ENCODE assay signal across 1 cellular context in the genomic region with DNA sequence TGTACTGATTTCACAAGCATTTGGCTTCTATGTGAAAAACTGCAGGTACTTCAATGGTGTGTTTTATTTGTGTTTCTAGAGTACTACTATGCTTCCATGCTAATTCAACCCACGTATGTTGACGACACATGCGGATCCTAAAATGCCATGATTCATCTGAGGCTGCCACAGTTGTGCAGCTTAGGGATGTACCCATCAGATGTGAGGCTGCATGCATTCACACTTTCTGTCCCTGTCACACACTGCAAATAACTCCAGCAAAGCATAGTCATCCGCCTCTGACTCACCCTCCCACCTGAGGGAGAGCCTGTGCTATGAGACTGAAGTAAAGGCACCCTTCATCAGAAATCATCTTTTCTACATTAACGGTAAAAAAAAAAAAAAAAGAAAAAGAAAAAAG.
TF ChIP-seq lines count a peak whose summit lies in the region.

No MANE protein-coding gene starts in this region.

TF ChIP-seq in K562, 482 proteins besides CTCF, POLR2A, EP300 and RAD21 (continued from another document):
- TF ChIP-seq SMARCA4 (IDR thresholded peaks at IDR 0.05) = peak; percentile 32; the same call in 1 of the 2 replicates
- no peak for TF ChIP-seq MAZ (CRISPR knock-in tag; conservative IDR thresholded peaks at IDR 0.05 in 1 of 2, IDR thresholded peaks at IDR 0.05 in 1 of 2)
- TF ChIP-seq JUN (IDR thresholded peaks at IDR 0.05; ENCODE audit: borderline replicate concordance, low read depth, low read length) = peak; percentile 82; the same call in 1 of the 2 replicates
- no peak for TF ChIP-seq JUN (CRISPR knock-in tag; IDR thresholded peaks at IDR 0.05; ENCODE audit: borderline replicate concordance)
- TF ChIP-seq, protein P1, sequence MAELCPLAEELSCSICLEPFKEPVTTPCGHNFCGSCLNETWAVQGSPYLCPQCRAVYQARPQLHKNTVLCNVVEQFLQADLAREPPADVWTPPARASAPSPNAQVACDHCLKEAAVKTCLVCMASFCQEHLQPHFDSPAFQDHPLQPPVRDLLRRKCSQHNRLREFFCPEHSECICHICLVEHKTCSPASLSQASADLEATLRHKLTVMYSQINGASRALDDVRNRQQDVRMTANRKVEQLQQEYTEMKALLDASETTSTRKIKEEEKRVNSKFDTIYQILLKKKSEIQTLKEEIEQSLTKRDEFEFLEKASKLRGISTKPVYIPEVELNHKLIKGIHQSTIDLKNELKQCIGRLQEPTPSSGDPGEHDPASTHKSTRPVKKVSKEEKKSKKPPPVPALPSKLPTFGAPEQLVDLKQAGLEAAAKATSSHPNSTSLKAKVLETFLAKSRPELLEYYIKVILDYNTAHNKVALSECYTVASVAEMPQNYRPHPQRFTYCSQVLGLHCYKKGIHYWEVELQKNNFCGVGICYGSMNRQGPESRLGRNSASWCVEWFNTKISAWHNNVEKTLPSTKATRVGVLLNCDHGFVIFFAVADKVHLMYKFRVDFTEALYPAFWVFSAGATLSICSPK (IDR thresholded peaks at IDR 0.05; ENCODE audit: borderline replicate concordance) = no peak
- peak; percentile 88 for TF ChIP-seq FOSL1 (tag; conservative IDR thresholded peaks at IDR 0.05)
- TF ChIP-seq MYNN (IDR thresholded peaks at IDR 0.05) = no peak
- no peak for TF ChIP-seq MYNN (CRISPR knock-in tag; IDR thresholded peaks at IDR 0.05)
- TF ChIP-seq MEIS2 (IDR thresholded peaks at IDR 0.05; ENCODE audit: partially characterized antibody) = peak; percentile 15
- TF ChIP-seq, protein P2, sequence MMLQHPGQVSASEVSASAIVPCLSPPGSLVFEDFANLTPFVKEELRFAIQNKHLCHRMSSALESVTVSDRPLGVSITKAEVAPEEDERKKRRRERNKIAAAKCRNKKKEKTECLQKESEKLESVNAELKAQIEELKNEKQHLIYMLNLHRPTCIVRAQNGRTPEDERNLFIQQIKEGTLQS (IDR thresholded peaks at IDR 0.05) = peak; percentile 88
- TF ChIP-seq, protein P2 (CRISPR knock-in tag; conservative IDR thresholded peaks at IDR 0.05) = no peak
- TF ChIP-seq ZNF133 (CRISPR knock-in tag; IDR thresholded peaks at IDR 0.05) = no peak
- TF ChIP-seq GTF2A2 (tag; IDR thresholded peaks at IDR 0.05) = no peak
- peak; percentile 52; the same call in 1 of the 2 replicates for TF ChIP-seq NFE2 (IDR thresholded peaks at IDR 0.05; ENCODE audit: low read depth)
